Comparison of ENCODE assay signal across 35 cellular contexts in genomic region chr7:124284937-124285336, GRCh38.
"Had no signal": no experiment of that assay in that cellular context is flagged by ENCODE, and none has a peak within 500 bp of the region (broad histone marks: within the 10 kb centered on the region; RNA-seq: fewer than 3 reads in every experiment).

No MANE protein-coding gene starts in this region.

- H3K4me3 ChIP-seq: MG63 had no signal

- H3K36me3 ChIP-seq: MG63 had no signal

- H3K9me3 ChIP-seq: MG63 had no signal

- DNase-seq: Kasumi-1, MG63, MM.1S, MV-4-11, NCI-H1048, NCI-H1092, NCI-H1092 treated with DMSO at 0.1 percent for 48 hours, NCI-H1105, NCI-H1105 treated with DMSO at 0.1 percent for 48 hours, NCI-H1417, NCI-H1417 treated with DMSO at 0.1 percent for 48 hours, NCI-H1436, NCI-H1436 treated with DMSO at 0.1 percent for 48 hours, NCI-H146, NCI-H1694, NCI-H1694 treated with DMSO at 0.1 percent for 48 hours, NCI-H187, NCI-H187 treated with DMSO at 0.1 percent for 48 hours, NCI-H1930, NCI-H2029, NCI-H2029 treated with DMSO at 0.1 percent for 48 hours, NCI-H2081, NCI-H2081 treated with DMSO at 0.1 percent for 48 hours, NCI-H2107, NCI-H2171, NCI-H2171 treated with DMSO at 0.1 percent for 48 hours, NCI-H2227 treated with DMSO at 0.1 percent for 48 hours, NCI-H226, NCI-H345, NCI-H446, NCI-H446 treated with DMSO at 0.1 percent for 48 hours, NCI-H510A, NCI-H510A treated with DMSO at 0.1 percent for 48 hours, NCI-H524, NCI-H524 treated with DMSO at 0.1 percent for 48 hours had no signal

- H3K27me3 ChIP-seq: MG63 had no signal
